ENCODE assay signal across 13 cellular contexts in the genomic region with DNA sequence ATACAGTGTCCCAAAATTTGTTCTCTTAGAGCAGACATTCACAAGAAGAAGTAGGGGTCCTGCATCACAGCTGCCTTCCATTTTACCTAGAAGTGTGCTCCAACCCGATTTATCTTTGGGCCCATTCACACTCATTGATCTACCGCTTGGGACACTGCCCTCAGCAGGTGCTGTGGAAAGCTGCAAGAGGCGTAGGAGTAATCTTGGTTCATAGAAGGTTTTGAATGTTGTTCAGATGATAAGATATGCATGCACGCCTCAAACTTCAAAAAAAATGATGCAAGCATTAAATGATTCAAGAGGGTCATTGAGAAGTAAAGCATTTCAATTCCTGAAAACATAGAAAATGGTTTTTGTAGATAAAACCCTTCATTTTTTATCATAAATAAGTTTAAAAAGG. TPM values are rescaled to one million over a fixed set of nuclear protein-coding genes. Genes with fewer than 3 reads are reported as not detected.
DNase-seq lines count a peak whose midpoint lies in the region; ATAC-seq and TF ChIP-seq lines count a peak whose summit lies in the region.
"Had no signal": no experiment of that assay in that cellular context is flagged by ENCODE, and none has a peak within 500 bp of the region (broad histone marks: within the 10 kb centered on the region; RNA-seq: fewer than 3 reads in every experiment).

No MANE protein-coding gene starts in this region.

- H3K27me3 Mint-ChIP-seq in mesothelial cell of epicardium (ENCODE audit: low read depth): no peaks in the 10 kb centered on the region

- no peaks in the 10 kb centered on the region for H3K36me3 ChIP-seq in ascending aorta
- H3K36me3 ChIP-seq: stomach had no signal

- ATAC-seq in HG03045 (IDR thresholded peaks at IDR 0.05; ENCODE audit: unreplicated experiment): no peak

- no peak overlapping the region for H3K4me3 Mint-ChIP-seq in mesothelial cell of epicardium

- H3K9me3 ChIP-seq in ascending aorta: no peaks in the 10 kb centered on the region
- H3K9me3 ChIP-seq: stomach had no signal

- H3K4me1 ChIP-seq in ascending aorta: peaks cover 3 to 44% of the 10 kb centered on the region in 2 donors

- H3K9me3 Mint-ChIP-seq in mesothelial cell of epicardium: no peaks in the 10 kb centered on the region

- H3K4me1 Mint-ChIP-seq in mesothelial cell of epicardium: peaks cover 61% of the 10 kb centered on the region

- intact Hi-C loops in ascending aorta (cut with DNase I): loop anchor here (2.0 kb wide), 1 partner anchor 359 kb away; no protein-coding TSS in a partner anchor

- H3K27ac ChIP-seq in ascending aorta: peak overlapping the region; percentile 79 to 87
- H3K27ac ChIP-seq: RWPE1 had no signal

- H3K27me3 ChIP-seq in ascending aorta: no peaks in the 10 kb centered on the region
- H3K27me3 ChIP-seq: stomach had no signal

- no peak overlapping the region for H3K4me3 ChIP-seq in ascending aorta
- H3K4me3 ChIP-seq: stomach had no signal

- peak in 1 of 3 experiments; percentile 27 for TF ChIP-seq CTCF in ascending aorta (IDR thresholded peaks at IDR 0.05)
- no peak for TF ChIP-seq CTCF in mesothelial cell of epicardium (IDR thresholded peaks at IDR 0.05; ENCODE audit: unreplicated experiment)

- DNase-seq in DMS 273 (lab: John Stamatoyannopoulos, UW; ENCODE audit: unreplicated experiment): peak; percentile 10
- DNase-seq in DMS 273 treated with DMSO at 0.1 percent for 48 hours (lab: John Stamatoyannopoulos, UW): no peak
- DNase-seq in HUDEP-2 (lab: John Stamatoyannopoulos, UW; ENCODE audit: unreplicated experiment in 76 of 76): peak in 59 of 76 experiments; percentile 2 to 78 (median 31)
- no peak for DNase-seq in ascending aorta (ENCODE audit: low spot score in 2 of 2)
- no peak for DNase-seq in mesothelial cell of epicardium (ENCODE audit: low spot score in 2 of 2, unreplicated experiment in 2 of 2)
- no peak for DNase-seq in NCI-H1694 treated with DMSO at 0.1 percent for 48 hours (lab: John Stamatoyannopoulos, UW)
- no peak for DNase-seq in pons (ENCODE audit: low spot score)
- DNase-seq: 8988T; NCI-H1694; stimulated activated CD4-positive, alpha-beta T cell treated with anti-CD3 and anti-CD28 coated beads, Interleukin-4, amount 100 ng/mL, for 24 hours; stomach had no signal

- no peaks in the 10 kb centered on the region for H3K36me3 Mint-ChIP-seq in mesothelial cell of epicardium

- H3K27ac Mint-ChIP-seq in mesothelial cell of epicardium: peak overlapping the region; percentile 15

RNA-seq across cellular contexts. Expression of a gene that starts 18.6 kb away (rescaled TPM):
- total RNA-seq in ascending aorta (not detected), mesothelial cell of epicardium (0.57 to 0.95 TPM in 2 of 3 replicates, not detected in the other)
- total RNA-seq: stomach had no signal

RNA-seq across cellular contexts. Expression of a gene that starts 42.0 kb away (rescaled TPM):
- total RNA-seq in ascending aorta (20.0 TPM), mesothelial cell of epicardium (31.9 to 33.9 TPM (median 33.3 TPM) in 3 replicates)

Comparison
In these comparisons a context has a peak if more than half of its experiments do, and no peak if none do; other contexts are left out.
1. DNase-seq: peak in DMS 273 (single experiment) and HUDEP-2 (59 of 76); none in DMS 273 treated with DMSO at 0.1 percent for 48 hours (single experiment), ascending aorta (0 of 2), mesothelial cell of epicardium (0 of 2), NCI-H1694 treated with DMSO at 0.1 percent for 48 hours (single experiment) and pons (single experiment).